Comparison of ENCODE assay signal across 8 cellular contexts in genomic region chr12:2691340-2692111, GRCh38.
A peak's percentile ranks its signal among the peaks of the same experiment; 100 is the strongest.
DNase-seq lines count a peak whose midpoint lies in the region; ATAC-seq and TF ChIP-seq lines count a peak whose summit lies in the region.

No MANE protein-coding gene starts in this region.

- H3K4me1 ChIP-seq in HCT116 (ENCODE audit: control insufficient read depth in 1 of 2, insufficient read depth in 2 of 2, low read length in 2 of 2), result peaks cover 0 to 19% of the 10 kb centered on the region in 2 experiments; a peak in 3 of 4 replicates

- TF ChIP-seq CTCF in GM12865 (IDR thresholded peaks at IDR 0.05; ENCODE audit: insufficient read depth, low read depth, low read length, missing control alignments) (no peak), HCT116 (IDR thresholded peaks at IDR 0.05 in 2 of 3, conservative IDR thresholded peaks at IDR 0.05 in 1 of 3; ENCODE audit: borderline replicate concordance in 1 of 3, insufficient read depth in 1 of 3, low read depth in 2 of 3, low read length in 2 of 3) (no peak)

- H3K4me2 ChIP-seq in HCT116 (ENCODE audit: low read length), result peak overlapping the region; percentile 85

- no peaks in the 10 kb centered on the region for H3K9me3 ChIP-seq in HCT116 (ENCODE audit: control insufficient read depth in 1 of 2, insufficient read depth in 1 of 2, low read depth in 1 of 2, low read length in 2 of 2)
- no peaks in the 10 kb centered on the region for H3K9me3 ChIP-seq in iPS-18c (ENCODE audit: control insufficient read depth, insufficient read depth, low read length)

- H3K79me2 ChIP-seq in HCT116 (ENCODE audit: insufficient read depth, low read length), result no peaks in the 10 kb centered on the region

- H3K9ac ChIP-seq in HCT116 (ENCODE audit: low read length), result 0 out of 2 replicates have a peak overlapping the region, but pooled peaks have one; percentile 14

- CTCF ChIA-PET in HCT116 (lab: Charles Lee), result interaction anchor here (1.5 kb wide), 1 partner anchor 51 kb away, joined by 3 read pairs; no protein-coding TSS in a partner anchor

- no peaks in the 10 kb centered on the region for H3K9me2 ChIP-seq in HCT116 (ENCODE audit: insufficient read depth)

- RAD21 ChIA-PET in HCT116 (lab: Charles Lee; ENCODE audit: low non-redundant PET in 1 of 2, low total read pairs in 2 of 2, uncharacterized antibody in 2 of 2, unreplicated experiment in 2 of 2), result no interaction called here

- no peak overlapping the region for H3K27ac ChIP-seq in HCT116 (ENCODE audit: low read depth, low read length)

- peaks cover 14% of the 10 kb centered on the region; the same call in 1 of the 2 replicates for H3K27me3 ChIP-seq in HCT116 (ENCODE audit: insufficient read depth, low read length)

- DNase-seq in GM12865 (ENCODE audit: low read depth) (peak; percentile 74), HCT116 (ENCODE audit: low read depth, low spot score) (peak; percentile 4), NCI-H510A (lab: John Stamatoyannopoulos, UW) (peak; percentile 35), activated gamma-delta T cell (lab: John Stamatoyannopoulos, UW) (peak; percentile 28), SKM-1 treated with dmso at 0.1 percent for 144 hours (lab: John Stamatoyannopoulos, UW; ENCODE audit: unreplicated experiment) (no peak), NCI-H2227 (lab: John Stamatoyannopoulos, UW; ENCODE audit: unreplicated experiment) (no peak)
- DNase-seq in stimulated activated CD4-positive, alpha-beta T cell treated with anti-CD3 and anti-CD28 coated beads, Interleukin-4, amount 100 ng/mL, for 24 hours, result peak; percentile 52

- intact Hi-C loops in HCT116 (cut with micrococcal nuclease), result no loop called here

- ATAC-seq in HCT116, result peak; percentile 86

- POLR2A ChIA-PET in HCT116 (lab: Charles Lee), result no interaction called here

- peak overlapping the region; percentile 60 for H3K4me3 ChIP-seq in GM12865 (ENCODE audit: low read depth, low read length)
- peak overlapping the region; percentile 32 to 48 for H3K4me3 ChIP-seq in HCT116 (replicated peaks in 1 of 2; ENCODE audit: low read depth in 1 of 2, low read length in 2 of 2)
- peak overlapping the region; percentile 76 for H3K4me3 ChIP-seq in iPS-18c (ENCODE audit: insufficient read depth, low read depth, low read length)

- H2AFZ ChIP-seq in HCT116 (ENCODE audit: low read depth, low read length, poor library complexity, severe bottlenecking), result peak overlapping the region; percentile 99

- no peaks in the 10 kb centered on the region for H4K20me1 ChIP-seq in HCT116 (ENCODE audit: insufficient read depth)

- TF ChIP-seq RAD21 in HCT116 (IDR thresholded peaks at IDR 0.05; ENCODE audit: low read depth), result no peak

- no peaks in the 10 kb centered on the region for H3K36me3 ChIP-seq in HCT116 (ENCODE audit: control insufficient read depth in 1 of 2, insufficient read depth in 2 of 2, low read length in 2 of 2)

- no TSS peak for BruUV-seq in HCT116 (replicated peaks; lab: Mats Ljungman, UMichigan)

- no peak for TF ChIP-seq POLR2A in HCT116 (IDR thresholded peaks at IDR 0.05; ENCODE audit: borderline replicate concordance, extremely low read depth, insufficient read depth, insufficient read length)

TF ChIP-seq in HCT116, 20 proteins besides CTCF, POLR2A, EP300 and RAD21:
- no peak for TF ChIP-seq SP1 (IDR thresholded peaks at IDR 0.05; ENCODE audit: low read depth)
- TF ChIP-seq POLR2AphosphoS5 (IDR thresholded peaks at IDR 0.05; ENCODE audit: low read depth, low read length), result peak; percentile 46; the same call in 1 of the 2 replicates
- TF ChIP-seq MAX (IDR thresholded peaks at IDR 0.05), result peak; percentile 48; the same call in 1 of the 2 replicates
- no peak for TF ChIP-seq CEBPB (IDR thresholded peaks at IDR 0.05; ENCODE audit: low read depth)
- no peak for TF ChIP-seq SRF (IDR thresholded peaks at IDR 0.05; ENCODE audit: low read depth)
- TF ChIP-seq ELF1 (IDR thresholded peaks at IDR 0.05; ENCODE audit: borderline replicate concordance, low read depth), result no peak
- no peak for TF ChIP-seq YY1 (IDR thresholded peaks at IDR 0.05; ENCODE audit: extremely low read depth, insufficient replicate concordance, low read depth, low read length)
- no peak for TF ChIP-seq CBX3 (IDR thresholded peaks at IDR 0.05; ENCODE audit: low read depth)
- TF ChIP-seq ZFX (IDR thresholded peaks at IDR 0.05), result no peak

Comparison
In these comparisons a context has a peak if more than half of its experiments do, and no peak if none do; other contexts are left out.
1. DNase-seq: peak in GM12865 (single experiment), HCT116 (single experiment), NCI-H510A (single experiment), activated gamma-delta T cell (single experiment) and stimulated activated CD4-positive, alpha-beta T cell treated with anti-CD3 and anti-CD28 coated beads, Interleukin-4, amount 100 ng/mL, for 24 hours (single experiment); none in SKM-1 treated with dmso at 0.1 percent for 144 hours (single experiment) and NCI-H2227 (single experiment).
2. Peak in every context shown above with its lines, with median percentiles within 50 percentile points of each other: H3K4me3 ChIP-seq.